Comparison of ENCODE assay signal across 29 cellular contexts in the genomic region with DNA sequence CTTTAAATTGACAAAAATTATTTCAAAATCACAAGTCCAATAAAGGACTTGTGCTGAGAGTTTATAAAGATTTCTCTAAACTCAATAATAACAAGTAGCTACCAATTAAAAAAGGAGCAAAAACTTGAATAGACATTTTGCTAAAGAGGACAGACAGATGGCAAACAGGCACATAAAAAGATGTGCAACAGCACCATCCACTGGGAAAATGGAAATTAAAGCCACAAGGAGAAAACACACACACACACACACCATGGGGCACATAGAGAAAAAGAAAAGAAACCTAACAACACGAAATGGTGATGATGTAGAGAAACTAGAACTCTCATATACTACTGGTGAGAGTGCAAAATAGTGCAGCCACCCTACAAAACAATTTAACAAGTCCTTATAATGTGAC. TPM values are rescaled to one million over a fixed set of nuclear protein-coding genes. Genes with fewer than 3 reads are reported as not detected.
"Had no signal": no experiment of that assay in that cellular context is flagged by ENCODE, and none has a peak within 500 bp of the region (broad histone marks: within the 10 kb centered on the region; RNA-seq: fewer than 3 reads in every experiment).

No MANE protein-coding gene starts in this region.

- H3K4me3 ChIP-seq: coronary artery, heart left ventricle, psoas muscle, spleen, stomach, thoracic aorta, transverse colon had no signal

- H3K4me1 ChIP-seq: heart left ventricle, psoas muscle, spleen, stomach, transverse colon had no signal

- H3K27ac ChIP-seq: coronary artery, heart left ventricle, psoas muscle, spleen, stomach, thoracic aorta, transverse colon had no signal

- H3K36me3 Mint-ChIP-seq: naive B cell had no signal

- DNase-seq: effector CD4-positive, alpha-beta T cell; endodermal cell; heart left ventricle; hippocampal formation; left colon; mesendoderm; naive B cell; psoas muscle; retina; spleen; stimulated activated CD4-positive, alpha-beta T cell treated with anti-CD3 and anti-CD28 coated beads, Interleukin-15, amount 100 ng/mL, for 24 hours; stimulated activated CD4-positive, alpha-beta T cell treated with anti-CD3 and anti-CD28 coated beads, Interleukin-1b, Interleukin-23, amount 100 ng/mL, for 48 hours; stimulated activated CD4-positive, alpha-beta T cell treated with anti-CD3 and anti-CD28 coated beads, Interleukin-4, amount 100 ng/mL, for 24 hours; stomach; substantia nigra; transverse colon had no signal

- H3K9me3 Mint-ChIP-seq: endodermal cell had no signal

- H3K36me3 ChIP-seq: heart left ventricle, spleen, stomach, thoracic aorta, transverse colon had no signal

- H3K9me3 ChIP-seq: stomach, thoracic aorta, transverse colon had no signal

- ATAC-seq: left colon, psoas muscle, sciatic nerve had no signal

- H3K4me3 Mint-ChIP-seq: endodermal cell; naive B cell; nephron; stimulated activated memory B cell treated with anti-CD40 and anti-IgM and Interleukin-4, amounts not matched to agents 10 μg/mL and 1 μg/mL and 100 μg/mL, for 72 hours had no signal

- H3K27ac Mint-ChIP-seq: endodermal cell; naive B cell; nephron; stimulated activated memory B cell treated with anti-CD40 and anti-IgM and Interleukin-4, amounts not matched to agents 10 μg/mL and 1 μg/mL and 100 μg/mL, for 72 hours had no signal

- H3K27me3 ChIP-seq: spleen, stomach, transverse colon had no signal

- H3K4me1 Mint-ChIP-seq: endodermal cell; naive B cell; nephron; stimulated activated memory B cell treated with anti-CD40 and anti-IgM and Interleukin-4, amounts not matched to agents 10 μg/mL and 1 μg/mL and 100 μg/mL, for 72 hours had no signal

RNA-seq across cellular contexts. Expression of gene SLC9A4, which starts 12.6 kb away (rescaled TPM):
- total RNA-seq: dermis microvascular lymphatic vessel endothelial cell, endothelial cell of umbilical vein, glomerular endothelial cell, heart left ventricle, liver, lung microvascular endothelial cell, omental fat pad, sciatic nerve, skeletal muscle tissue, transverse colon had no signal

RNA-seq across cellular contexts. Expression of gene IL18RAP, which starts 37.5 kb away (rescaled TPM):
- total RNA-seq: dermis microvascular lymphatic vessel endothelial cell, endothelial cell of umbilical vein, glomerular endothelial cell, kidney epithelial cell, lung microvascular endothelial cell had no signal
